Comparison of ENCODE assay signal across 8 cellular contexts in the genomic region with DNA sequence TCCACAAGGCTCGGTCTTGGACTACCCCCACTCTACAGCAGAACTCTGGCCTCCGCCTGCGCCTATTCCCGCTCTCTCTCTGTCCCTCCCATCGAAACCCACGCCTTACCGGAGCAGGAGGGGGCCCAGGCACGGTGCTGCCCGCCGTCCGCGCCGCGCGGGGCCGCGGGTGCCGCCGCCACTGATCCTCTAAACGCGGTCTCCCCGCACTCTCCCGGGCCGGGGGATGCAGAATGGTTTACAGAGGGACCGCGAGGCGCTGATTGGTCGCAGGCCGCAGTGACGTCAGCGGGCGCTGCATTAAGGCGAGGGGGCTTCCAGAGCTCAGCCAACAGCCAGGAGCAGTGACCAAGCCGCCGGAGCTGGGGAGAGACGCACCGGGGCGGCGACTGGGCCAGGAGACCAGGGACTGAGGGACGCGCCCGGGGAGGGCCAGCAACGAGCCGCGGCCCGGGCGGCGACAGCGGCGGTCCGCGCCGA. TPM values are rescaled to one million over a fixed set of nuclear protein-coding genes. Genes with fewer than 3 reads are reported as not detected.
DNase-seq lines count a peak whose midpoint lies in the region; ATAC-seq lines count a peak whose summit lies in the region.

No MANE protein-coding gene starts in this region.

- no peak overlapping the region for H3K9ac ChIP-seq in HUES64 (ENCODE audit: low read depth, low read length)

- H3K4me3 ChIP-seq in HUES64 (ENCODE audit: low read length) = peak overlapping the region; percentile 56

- no peaks in the 10 kb centered on the region for H3K9me3 Mint-ChIP-seq in activated T-helper 17 cell treated with anti-CD3 and anti-CD28 coated beads, Interleukin-2, amount 50 U/mL, for 72 hours

- H3K27ac Mint-ChIP-seq in activated T-helper 17 cell treated with anti-CD3 and anti-CD28 coated beads, Interleukin-2, amount 50 U/mL, for 72 hours = no peak overlapping the region

- H3K27me3 Mint-ChIP-seq in activated T-helper 17 cell treated with anti-CD3 and anti-CD28 coated beads, Interleukin-2, amount 50 U/mL, for 72 hours = peaks cover 68% of the 10 kb centered on the region

- peaks cover 35% of the 10 kb centered on the region for H3K4me1 Mint-ChIP-seq in activated T-helper 17 cell treated with anti-CD3 and anti-CD28 coated beads, Interleukin-2, amount 50 U/mL, for 72 hours

- H3K36me3 Mint-ChIP-seq in activated T-helper 17 cell treated with anti-CD3 and anti-CD28 coated beads, Interleukin-2, amount 50 U/mL, for 72 hours (ENCODE audit: low read depth) = peaks cover 25% of the 10 kb centered on the region

- H3K4me3 Mint-ChIP-seq in activated T-helper 17 cell treated with anti-CD3 and anti-CD28 coated beads, Interleukin-2, amount 50 U/mL, for 72 hours = peak overlapping the region; percentile 77

- no peak for ATAC-seq in activated T-helper 17 cell treated with anti-CD3 and anti-CD28 coated beads, Interleukin-2, amount 50 U/mL, for 72 hours (replicated peaks)
- no peak for ATAC-seq in GM21390 (IDR thresholded peaks at IDR 0.05; ENCODE audit: unreplicated experiment)
- ATAC-seq in HG02885 (IDR thresholded peaks at IDR 0.05; ENCODE audit: poor library complexity, unreplicated experiment) = no peak

- no peaks in the 10 kb centered on the region for H3K9me3 ChIP-seq in HUES64 (ENCODE audit: insufficient read depth, low read depth, low read length)

- no peak overlapping the region for H3K27ac ChIP-seq in HUES64 (ENCODE audit: low read depth, low read length)

- peaks cover 45% of the 10 kb centered on the region for H3K4me1 ChIP-seq in HUES64 (ENCODE audit: insufficient read depth, low read length)

- peaks cover 100% of the 10 kb centered on the region for H3K27me3 ChIP-seq in HUES64 (ENCODE audit: insufficient read depth, low read length)

- H3K36me3 ChIP-seq in HUES64 (ENCODE audit: insufficient read depth, low read length) = no peaks in the 10 kb centered on the region

- DNase-seq in COLO668 (lab: John Stamatoyannopoulos, UW; ENCODE audit: unreplicated experiment) (peak; percentile 8), mesenteric fat pad (ENCODE audit: low spot score) (peak; percentile 74), Ammon's horn (ENCODE audit: low spot score) (no peak), HT-29 (ENCODE audit: low spot score) (no peak)

- under 1% methylated on average over 53 of the region's 53 CpGs for WGBS in HUES64

RNA-seq across cellular contexts. Expression of gene LHX1, which starts 0.8 kb away (rescaled TPM):
- 4.3 TPM for polyA plus RNA-seq in HUES64 (2013, experiment 1 of 2)
- 6.0 TPM for polyA plus RNA-seq in HUES64 (2013, experiment 2 of 2)
- total RNA-seq in activated T-helper 17 cell treated with anti-CD3 and anti-CD28 coated beads, Interleukin-2, amount 50 U/mL, for 72 hours = under 1 TPM; 0.11 TPM
- not detected for total RNA-seq in mesenteric fat pad
- total RNA-seq in HT-29 (2014; rRNA removed; shearing (Covaris generic)) = not detected in 2 replicates

RNA-seq across cellular contexts. Expression of gene AATF, which starts 12.3 kb away (rescaled TPM):
- polyA plus RNA-seq in HUES64 (2013, experiment 1 of 2) = 41.9 TPM
- 36.5 TPM for polyA plus RNA-seq in HUES64 (2013, experiment 2 of 2)
- 10 to 100 TPM; 65.5 to 96.5 TPM for total RNA-seq in activated T-helper 17 cell treated with anti-CD3 and anti-CD28 coated beads, Interleukin-2, amount 50 U/mL, for 72 hours
- 42.3 TPM for total RNA-seq in mesenteric fat pad
- total RNA-seq in HT-29 (2014; rRNA removed; shearing (Covaris generic)) = 65.6 and 92.3 TPM in 2 replicates

Comparison
In these comparisons a context has a peak if more than half of its experiments do, and no peak if none do; other contexts are left out.
1. DNase-seq: peak in COLO668 (single experiment) and mesenteric fat pad (single experiment); none in Ammon's horn (single experiment) and HT-29 (single experiment).